In genomic region chr1:246831543-246831942, GRCh38 we compare ENCODE assay signal across 1 cellular context.
TF ChIP-seq lines count a peak whose summit lies in the region.

No MANE protein-coding gene starts in this region.

TF ChIP-seq in GM23338, 12 proteins besides CTCF, POLR2A, EP300 and RAD21 (continued from another document):
- TF ChIP-seq ZNF462 (CRISPR knock-in tag; IDR thresholded peaks at IDR 0.05) (no peak), CREB1 (CRISPR knock-in tag; IDR thresholded peaks at IDR 0.05; ENCODE audit: low read depth) (no peak), STAT1 (IDR thresholded peaks at IDR 0.05; ENCODE audit: unreplicated experiment) (no peak), JUNB (IDR thresholded peaks at IDR 0.05; ENCODE audit: unreplicated experiment) (no peak), REST (IDR thresholded peaks at IDR 0.05; ENCODE audit: unreplicated experiment) (no peak), ETS1 (IDR thresholded peaks at IDR 0.05) (no peak), ZNF114 (CRISPR knock-in tag; IDR thresholded peaks at IDR 0.05) (no peak), EZH2 (IDR thresholded peaks at IDR 0.05; ENCODE audit: low read depth, unreplicated experiment) (no peak)
TF ChIP-seq in GM23338: peak in this region for 0.
